In genomic region chr6:138161434-138162103, GRCh38 we compare ENCODE assay signal across 1 cellular context.
A peak's percentile ranks its signal among the peaks of the same experiment; 100 is the strongest.
TF ChIP-seq lines count a peak whose summit lies in the region.

TSS of gene ARFGEF3 (plus strand) at chr6:138161939. CDS start at chr6:138162087, 148 bp downstream.

TF ChIP-seq in HEK293, 187 proteins besides CTCF, POLR2A, EP300 and RAD21 (continued from another document):
- TF ChIP-seq PRDM4 (tag by site-specific recombination; IDR thresholded peaks at IDR 0.05) (no peak), ZNF76 (tag by site-specific recombination; IDR thresholded peaks at IDR 0.05; ENCODE audit: borderline replicate concordance, low read depth) (no peak), SP7 (tag by site-specific recombination; IDR thresholded peaks at IDR 0.05) (no peak), ZXDB (tag by site-specific recombination; IDR thresholded peaks at IDR 0.05) (peak; percentile 45), ZIC2 (tag by site-specific recombination; IDR thresholded peaks at IDR 0.05) (peak; percentile 73), ZNF335 (tag by site-specific recombination; conservative IDR thresholded peaks at IDR 0.05) (peak; percentile 35), ZNF596 (tag by site-specific recombination; IDR thresholded peaks at IDR 0.05) (no peak), KLF8 (tag by site-specific recombination; IDR thresholded peaks at IDR 0.05) (peak; percentile 31; the same call in 1 of the 2 replicates), KLF10 (tag by site-specific recombination; IDR thresholded peaks at IDR 0.05) (0 out of 2 replicates have a peak, but pooled peaks have one; percentile 27), ZNF624 (tag by site-specific recombination; IDR thresholded peaks at IDR 0.05) (no peak), ZNF777 (tag by site-specific recombination; IDR thresholded peaks at IDR 0.05; ENCODE audit: borderline replicate concordance) (peak; percentile 56; the same call in 1 of the 2 replicates), ZNF202 (tag by site-specific recombination; IDR thresholded peaks at IDR 0.05; ENCODE audit: borderline replicate concordance) (no peak), ZNF621 (tag by site-specific recombination; IDR thresholded peaks at IDR 0.05) (no peak), HIC1 (tag by site-specific recombination; IDR thresholded peaks at IDR 0.05) (peak; percentile 38; the same call in 1 of the 2 replicates), IKZF3 (tag by site-specific recombination; IDR thresholded peaks at IDR 0.05) (0 out of 2 replicates have a peak, but pooled peaks have one; percentile 6), KLF17 (tag by site-specific recombination; IDR thresholded peaks at IDR 0.05) (0 out of 2 replicates have a peak, but pooled peaks have one; percentile 17), ZNF146 (tag by site-specific recombination; IDR thresholded peaks at IDR 0.05) (no peak), OVOL3 (tag by site-specific recombination; IDR thresholded peaks at IDR 0.05) (no peak), GLIS2 (tag by site-specific recombination; IDR thresholded peaks at IDR 0.05) (peak; percentile 45; the same call in 1 of the 2 replicates)
TF ChIP-seq in HEK293: peak in this region for 17.
